In genomic region chrX:103585421-103586313, GRCh38 we compare ENCODE assay signal across 8 cellular contexts. TPM values are rescaled to one million over a fixed set of nuclear protein-coding genes. Genes with fewer than 3 reads are reported as not detected.
A peak's percentile ranks its signal among the peaks of the same experiment; 100 is the strongest.
DNase-seq lines count a peak whose midpoint lies in the region; ATAC-seq, FAIRE-seq and TF ChIP-seq lines count a peak whose summit lies in the region.

TCEAL4 (plus strand) TSS chrX:103585515; CDS start chrX:103586676, 1,161 bp downstream.

- BruUV-seq in endothelial cell of umbilical vein (replicated peaks; lab: Mats Ljungman, UMichigan): TSS peak; percentile 19

- H3K36me3 Mint-ChIP-seq in activated CD4-positive, alpha-beta memory T cell treated with anti-CD3 and anti-CD28 coated beads for 36 hours: no peaks in the 10 kb centered on the region

- no peak for TF ChIP-seq CTCF in endothelial cell of umbilical vein (IDR thresholded peaks at IDR 0.05; ENCODE audit: extremely low read depth in 1 of 2, insufficient read depth in 1 of 2, low read depth in 1 of 2, low read length in 2 of 2)

- H3K4me3 ChIP-seq in endothelial cell of umbilical vein (replicated peaks in 1 of 3; ENCODE audit: insufficient read depth in 1 of 3, low read depth in 1 of 3, low read length in 3 of 3) (peak within 1 kb of the TSS; percentile 63 to 87 (median 68)), mesodermal cell (ENCODE audit: extremely low read depth, insufficient read depth, low read length, poor library complexity, severe bottlenecking) (peak within 1 kb of the TSS; percentile 62)

- no peak within 1 kb of the TSS for H3K27ac Mint-ChIP-seq in activated CD4-positive, alpha-beta memory T cell treated with anti-CD3 and anti-CD28 coated beads for 36 hours

- H3K9me3 Mint-ChIP-seq in activated CD4-positive, alpha-beta memory T cell treated with anti-CD3 and anti-CD28 coated beads for 36 hours: no peaks in the 10 kb centered on the region

- peak within 1 kb of the TSS; percentile 49 for H3K4me2 ChIP-seq in endothelial cell of umbilical vein (ENCODE audit: insufficient read depth, low read length)

- intact Hi-C loops in activated CD4-positive, alpha-beta memory T cell treated with anti-CD3 and anti-CD28 coated beads for 36 hours (cut with micrococcal nuclease): loop anchor here (1.0 to 5.0 kb wide), 2 partner anchors 42 to 101 kb away; partner anchors contain the start of genes MORF4L2 and TCEAL1
- intact Hi-C loops in endothelial cell of umbilical vein (cut with micrococcal nuclease): loop anchor here (1.0 to 5.0 kb wide), 4 partner anchors 31 to 101 kb away; partner anchors contain the start of gene MORF4L2

- peak; percentile 30 for TF ChIP-seq POLR2A in endothelial cell of umbilical vein (IDR thresholded peaks at IDR 0.05; ENCODE audit: low read depth, low read length)

- no peaks in the 10 kb centered on the region for H3K27me3 ChIP-seq in endothelial cell of umbilical vein (ENCODE audit: control insufficient read depth in 2 of 2, insufficient read depth in 2 of 2, low read length in 2 of 2)

- no peaks in the 10 kb centered on the region for H4K20me1 ChIP-seq in endothelial cell of umbilical vein (replicated peaks; ENCODE audit: control insufficient read depth, extremely low read depth, insufficient read depth, low read length)

- FAIRE-seq in endothelial cell of umbilical vein (lab: Jason Lieb, UNC): peak; percentile 15

- DNase-seq in DMS153 treated with DMSO at 0.1 percent for 48 hours (lab: John Stamatoyannopoulos, UW; ENCODE audit: unreplicated experiment) (peak; percentile 12), DMS153 (lab: John Stamatoyannopoulos, UW) (no peak), NCI-H2081 (lab: John Stamatoyannopoulos, UW) (peak; percentile 62 to 77), endothelial cell of umbilical vein (ENCODE audit: low read depth, low spot score) (peak; percentile 36)
- peak; percentile 47 for DNase-seq in activated CD4-positive, alpha-beta memory T cell treated with anti-CD3 and anti-CD28 coated beads for 36 hours
- DNase-seq in stimulated activated naive CD8-positive, alpha-beta T cell treated with anti-CD3 and anti-CD28 coated beads, Interleukin-15, Interleukin-2, amounts not matched to agents 100 U/mL and 50 U/mL, for 24 hours: peak; percentile 57

- H3K4me3 Mint-ChIP-seq in activated CD4-positive, alpha-beta memory T cell treated with anti-CD3 and anti-CD28 coated beads for 36 hours: peak within 1 kb of the TSS; percentile 82

- H3K27ac ChIP-seq in endothelial cell of umbilical vein (ENCODE audit: insufficient read depth, low read depth, low read length) (peak within 1 kb of the TSS; percentile 32), mesodermal cell (ENCODE audit: low read depth, low read length, severe bottlenecking) (no peak within 1 kb of the TSS)

- peak; percentile 95 for ATAC-seq in HG02588 (IDR thresholded peaks at IDR 0.05; ENCODE audit: unreplicated experiment)
- ATAC-seq in stimulated activated naive CD8-positive, alpha-beta T cell treated with anti-CD3 and anti-CD28 coated beads, Interleukin-15, Interleukin-2, amounts not matched to agents 100 U/mL and 50 U/mL, for 24 hours: peak; percentile 77

- H3K36me3 ChIP-seq in endothelial cell of umbilical vein (ENCODE audit: control insufficient read depth in 2 of 2, extremely low read depth in 1 of 2, insufficient read depth in 2 of 2, low read length in 2 of 2): no peaks in the 10 kb centered on the region
- H3K36me3 ChIP-seq in mesodermal cell (ENCODE audit: control insufficient read depth, insufficient read depth, low read length): peaks cover 11% of the 10 kb centered on the region

- 0% methylated on average over 5 to 6 of the region's 56 CpGs for WGBS in mesodermal cell (ENCODE audit: insufficient coverage in 2 of 2), 2 experiments

- dilution Hi-C loops in endothelial cell of umbilical vein (cut with MboI; ENCODE audit: extremely low pct_ligation_motif_present, low sequenced_read_pairs): no loop called here

- H3K9me3 ChIP-seq in endothelial cell of umbilical vein (replicated peaks; ENCODE audit: control insufficient read depth, insufficient read depth, low read length) (no peaks in the 10 kb centered on the region), mesodermal cell (ENCODE audit: control insufficient read depth, low read length) (no peaks in the 10 kb centered on the region)

- peaks cover 9% of the 10 kb centered on the region for H3K79me2 ChIP-seq in endothelial cell of umbilical vein (ENCODE audit: control insufficient read depth, insufficient read depth, low read length)

- H3K27me3 Mint-ChIP-seq in activated CD4-positive, alpha-beta memory T cell treated with anti-CD3 and anti-CD28 coated beads for 36 hours: peaks cover under 1% of the 10 kb centered on the region

- H3K4me1 ChIP-seq in endothelial cell of umbilical vein (ENCODE audit: control insufficient read depth, extremely low read depth, insufficient read depth, low read length) (no peaks in the 10 kb centered on the region), mesodermal cell (ENCODE audit: control insufficient read depth, insufficient read depth, low read length, poor library complexity, severe bottlenecking) (no peaks in the 10 kb centered on the region)

- peak within 1 kb of the TSS; percentile 25 for H2AFZ ChIP-seq in endothelial cell of umbilical vein (ENCODE audit: low read depth, low read length)

- CTCF ChIA-PET in activated CD4-positive, alpha-beta memory T cell treated with anti-CD3 and anti-CD28 coated beads for 36 hours (lab: Charles Lee): no interaction called here
- CTCF ChIA-PET in endothelial cell of umbilical vein (lab: Charles Lee): interaction anchor here (1.1 kb wide), 1 partner anchor 52 kb away, joined by 4 read pairs; no protein-coding TSS in a partner anchor

- no peaks in the 10 kb centered on the region for H3K9me1 ChIP-seq in endothelial cell of umbilical vein (replicated peaks; ENCODE audit: control insufficient read depth, extremely low read depth, insufficient read depth, low read length)

- H3K9ac ChIP-seq in endothelial cell of umbilical vein (replicated peaks; ENCODE audit: extremely low read depth, insufficient read depth, low read length): peak within 1 kb of the TSS; percentile 69

- POLR2A ChIA-PET in activated CD4-positive, alpha-beta memory T cell treated with anti-CD3 and anti-CD28 coated beads for 36 hours (lab: Charles Lee): no interaction called here
- POLR2A ChIA-PET in endothelial cell of umbilical vein (lab: Charles Lee): interaction anchor here (0.6 kb wide), 1 partner anchor 25 kb away, joined by 3 read pairs; no protein-coding TSS in a partner anchor

- peaks cover 9% of the 10 kb centered on the region for H3K4me1 Mint-ChIP-seq in activated CD4-positive, alpha-beta memory T cell treated with anti-CD3 and anti-CD28 coated beads for 36 hours (ENCODE audit: low read depth)

TF ChIP-seq in endothelial cell of umbilical vein, 7 proteins besides CTCF, POLR2A, EP300 and RAD21:
- TF ChIP-seq GATA2 (IDR thresholded peaks at IDR 0.05; ENCODE audit: insufficient read depth, insufficient read length, low read depth, low read length): no peak
- no peak for TF ChIP-seq MYC (IDR thresholded peaks at IDR 0.05; ENCODE audit: low read depth, low read length)
- TF ChIP-seq FOS (IDR thresholded peaks at IDR 0.05; ENCODE audit: borderline replicate concordance, insufficient read depth, low read length): no peak
- TF ChIP-seq POLR2AphosphoS5 (IDR thresholded peaks at IDR 0.05; ENCODE audit: insufficient read depth, low read depth, low read length): no peak
- TF ChIP-seq MAX (IDR thresholded peaks at IDR 0.05; ENCODE audit: insufficient read depth, insufficient read length): no peak
- no peak for TF ChIP-seq EZH2 (IDR thresholded peaks at IDR 0.05; ENCODE audit: borderline replicate concordance, low read depth, low read length, severe bottlenecking)
- TF ChIP-seq JUN (IDR thresholded peaks at IDR 0.05; ENCODE audit: borderline replicate concordance, insufficient read depth, insufficient read length, low read depth): no peak
TF ChIP-seq in endothelial cell of umbilical vein: peak in this region for 0.

RNA-seq across cellular contexts. Expression of gene TCEAL4, which starts in this region (rescaled TPM):
- 10 to 100 TPM; 12.4 to 13.3 TPM for total RNA-seq in activated CD4-positive, alpha-beta memory T cell treated with anti-CD3 and anti-CD28 coated beads for 36 hours
- total RNA-seq in endothelial cell of umbilical vein: 60.4 and 74.6 TPM in 2 replicates
- polyA plus RNA-seq in endothelial cell of umbilical vein: 11.8 and 16.9 TPM in 2 replicates
- polyA plus RNA-seq in endothelial cell of umbilical vein (2011; cell fraction: cytosol; rRNA removed): 33.4 and 37.5 TPM in 2 replicates
- 17.0 and 27.7 TPM in 2 replicates for polyA plus RNA-seq in endothelial cell of umbilical vein (2011; cell fraction: nucleus; rRNA removed)
- polyA plus RNA-seq in endothelial cell of umbilical vein (2012): 122 and 124 TPM in 2 replicates
- polyA minus RNA-seq in endothelial cell of umbilical vein: 6.2 and 7.9 TPM in 2 replicates
- polyA minus RNA-seq in endothelial cell of umbilical vein (2011; cell fraction: cytosol; rRNA and poly(A)+ RNA removed): 6.7 TPM
- polyA minus RNA-seq in endothelial cell of umbilical vein (2011; cell fraction: nucleus; rRNA and poly(A)+ RNA removed): 8.7 and 9.0 TPM in 2 replicates
- 54.4 TPM for polyA plus RNA-seq in mesodermal cell (2013, experiment 1 of 2)
- 63.5 TPM for polyA plus RNA-seq in mesodermal cell (2013, experiment 2 of 2)
